Comparison of ENCODE assay signal across 16 cellular contexts in the genomic region with DNA sequence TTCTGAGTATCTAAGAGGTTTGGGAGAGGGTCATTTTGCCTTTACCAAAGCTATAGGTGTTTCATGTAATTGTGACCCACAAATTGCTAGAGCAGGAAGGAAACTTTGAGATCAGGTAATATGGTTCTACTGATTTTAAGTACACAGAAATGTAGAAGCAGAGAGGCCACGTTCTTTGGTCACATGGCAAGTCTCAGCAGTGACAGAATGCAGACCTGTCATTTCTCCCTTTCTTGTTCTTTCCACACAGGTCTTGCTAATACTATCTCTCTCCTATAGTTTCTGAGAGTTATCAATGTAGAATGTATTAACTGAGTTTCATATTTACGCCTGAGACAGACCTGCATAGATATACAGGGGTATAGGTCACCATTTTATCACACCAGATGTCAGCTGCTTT. TPM values are rescaled to one million over a fixed set of nuclear protein-coding genes. Genes with fewer than 3 reads are reported as not detected.
DNase-seq lines count a peak whose midpoint lies in the region; ATAC-seq and TF ChIP-seq lines count a peak whose summit lies in the region.
"Had no signal": no experiment of that assay in that cellular context is flagged by ENCODE, and none has a peak within 500 bp of the region (broad histone marks: within the 10 kb centered on the region; RNA-seq: fewer than 3 reads in every experiment).

No MANE protein-coding gene starts in this region.

- WGBS in heart left ventricle, 4 donors: 29 to 43% (median 40%) methylated on average over 2 of the region's 2 CpGs
- 22% methylated on average over 2 of the region's 2 CpGs for WGBS in SK-N-SH (ENCODE audit: low lambda C conversion rate)

- H3K79me2 ChIP-seq in OCI-LY3 (ENCODE audit: low read length) (no peaks in the 10 kb centered on the region), OCI-LY7 (ENCODE audit: insufficient read depth, low read depth, low read length) (no peaks in the 10 kb centered on the region), SK-N-SH (ENCODE audit: insufficient read depth) (no peaks in the 10 kb centered on the region)

- no peak for TF ChIP-seq RAD21 in SK-N-SH (IDR thresholded peaks at IDR 0.05; ENCODE audit: low read length)

- POLR2A ChIA-PET in OCI-LY7 (lab: Charles Lee): interaction anchor here (1.6 kb wide), 1 partner anchor 15 kb away, joined by 5 read pairs; no protein-coding TSS in a partner anchor
- POLR2A ChIA-PET in SK-N-SH (lab: Yijun Ruan, JAX): no interaction called here

- no peaks in the 10 kb centered on the region for H3K9me2 ChIP-seq in OCI-LY7 (ENCODE audit: insufficient read depth, low read length)
- H3K9me2 ChIP-seq in SK-N-SH: no peaks in the 10 kb centered on the region

- BruUV-seq in OCI-LY7 (replicated peaks; lab: Mats Ljungman, UMichigan): no TSS peak

- H3K27ac ChIP-seq in OCI-LY3 (ENCODE audit: low read length) (no peak overlapping the region), heart left ventricle (peak overlapping the region; percentile 41 to 99 (median 87)), skeletal muscle tissue (ENCODE audit: low read depth, low read length) (peak overlapping the region; percentile 90), OCI-LY7 (ENCODE audit: low read depth, low read length, poor library complexity, severe bottlenecking) (no peak overlapping the region), SK-N-SH (ENCODE audit: low read depth in 2 of 2, low read length in 1 of 2) (no peak overlapping the region)

- H3K4me2 ChIP-seq in OCI-LY3 (ENCODE audit: low read length) (no peak overlapping the region), OCI-LY7 (ENCODE audit: low read length) (no peak overlapping the region), SK-N-SH (no peak overlapping the region)

- CTCF ChIA-PET in OCI-LY7 (lab: Charles Lee; ENCODE audit: unreplicated experiment) (no interaction called here), SK-N-SH (lab: Yijun Ruan, JAX) (interaction anchor here (0.7 kb wide), 1 partner anchor 141 kb away, joined by 3 read pairs; no protein-coding TSS in a partner anchor)

- intact Hi-C loops in heart left ventricle (cut with DNase I) (no loop called here), OCI-LY7 (cut with micrococcal nuclease; ENCODE audit: unreplicated experiment) (no loop called here)

- H3K4me3 ChIP-seq in OCI-LY3 (ENCODE audit: low read length) (no peak overlapping the region), heart left ventricle (no peak overlapping the region), skeletal muscle tissue (ENCODE audit: low read length in 3 of 3) (no peak overlapping the region), OCI-LY7 (ENCODE audit: low read depth, low read length, poor library complexity, severe bottlenecking) (no peak overlapping the region), SK-N-SH (ENCODE audit: low read depth in 2 of 2, low read length in 1 of 2) (no peak overlapping the region)
- H3K4me3 ChIP-seq: skin epidermis had no signal

- H3K9ac ChIP-seq in OCI-LY3 (ENCODE audit: low read length): no peak overlapping the region
- peak overlapping the region in 2 of 3 donors; percentile 39 to 63 for H3K9ac ChIP-seq in skeletal muscle tissue (ENCODE audit: low read depth in 1 of 3, low read length in 3 of 3)
- H3K9ac ChIP-seq in SK-N-SH: no peak overlapping the region

- H3K36me3 ChIP-seq in OCI-LY3 (replicated peaks; ENCODE audit: low read depth, low read length): no peaks in the 10 kb centered on the region
- H3K36me3 ChIP-seq in heart left ventricle: no peaks in the 10 kb centered on the region
- no peaks in the 10 kb centered on the region for H3K36me3 ChIP-seq in skeletal muscle tissue (ENCODE audit: control insufficient read depth in 3 of 3, insufficient read depth in 3 of 3, low read length in 3 of 3)
- no peaks in the 10 kb centered on the region for H3K36me3 ChIP-seq in OCI-LY7 (ENCODE audit: insufficient read depth, low read length)
- no peaks in the 10 kb centered on the region for H3K36me3 ChIP-seq in SK-N-SH (replicated peaks in 1 of 2; ENCODE audit: control insufficient read depth in 1 of 2, insufficient read depth in 2 of 2, low read length in 1 of 2)

- H3K27me3 ChIP-seq in OCI-LY3 (ENCODE audit: low read depth, low read length): peaks cover 20% of the 10 kb centered on the region
- no peaks in the 10 kb centered on the region for H3K27me3 ChIP-seq in heart left ventricle
- H3K27me3 ChIP-seq in skeletal muscle tissue (ENCODE audit: control insufficient read depth in 3 of 3, insufficient read depth in 3 of 3, low read length in 3 of 3): no peaks in the 10 kb centered on the region
- H3K27me3 ChIP-seq in SK-N-SH (ENCODE audit: insufficient read depth): no peaks in the 10 kb centered on the region

- ATAC-seq in GM19035 (IDR thresholded peaks at IDR 0.05; ENCODE audit: unreplicated experiment) (peak; percentile 19), heart left ventricle (peak in 2 of 4 donors; percentile 33 to 47)
- ATAC-seq: left colon, T-cell had no signal

- H2AFZ ChIP-seq in OCI-LY3 (ENCODE audit: low read depth, low read length) (0 out of 2 replicates have a peak overlapping the region, but pooled peaks have one; percentile 15), OCI-LY7 (ENCODE audit: low read length) (no peak overlapping the region), SK-N-SH (ENCODE audit: low read depth) (no peak overlapping the region)

- no peak for TF ChIP-seq CTCF in OCI-LY3 (IDR thresholded peaks at IDR 0.05; ENCODE audit: low read depth, low read length)
- no peak for TF ChIP-seq CTCF in heart left ventricle (IDR thresholded peaks at IDR 0.05)
- TF ChIP-seq CTCF in OCI-LY7 (conservative IDR thresholded peaks at IDR 0.05; ENCODE audit: low read length): no peak
- TF ChIP-seq CTCF in SK-N-SH (IDR thresholded peaks at IDR 0.05): no peak

- DNase-seq in heart left ventricle (no peak), OCI-LY7 (ENCODE audit: low spot score) (no peak), retina (no peak), SK-N-SH (no peak), Kasumi-1 (lab: John Stamatoyannopoulos, UW) (no peak)
- DNase-seq: activated naive CD8-positive, alpha-beta T cell treated with anti-CD3 and anti-CD28 coated beads, Interleukin-2, amount 10 ng/mL, durations not matched to agents 7 days and 5 days; NCI-H1092 treated with DMSO at 0.1 percent for 48 hours; NCI-H345; T-cell had no signal

- no peak for TF ChIP-seq EP300 in SK-N-SH (IDR thresholded peaks at IDR 0.05; ENCODE audit: borderline replicate concordance in 1 of 2, low read depth in 1 of 2, low read length in 1 of 2)

- peaks cover 18% of the 10 kb centered on the region for H3K4me1 ChIP-seq in OCI-LY3 (ENCODE audit: low read length)
- H3K4me1 ChIP-seq in heart left ventricle: peaks cover 0 to 39% (median 19%) of the 10 kb centered on the region in 12 donors
- H3K4me1 ChIP-seq in skeletal muscle tissue (ENCODE audit: control insufficient read depth in 3 of 3, insufficient read depth in 3 of 3, low read length in 3 of 3): peaks cover 15 to 28% (median 20%) of the 10 kb centered on the region in 3 donors
- peaks cover 40% of the 10 kb centered on the region for H3K4me1 ChIP-seq in OCI-LY7 (ENCODE audit: insufficient read depth, low read length, poor library complexity, severe bottlenecking)
- H3K4me1 ChIP-seq in SK-N-SH (ENCODE audit: control insufficient read depth in 1 of 2, insufficient read depth in 2 of 2, low read depth in 1 of 2, low read length in 1 of 2): peaks cover 0 to 13% of the 10 kb centered on the region in 2 experiments; a peak in 1 of 4 replicates

- H4K20me1 ChIP-seq in OCI-LY3 (ENCODE audit: insufficient read depth, low read length) (no peaks in the 10 kb centered on the region), OCI-LY7 (ENCODE audit: insufficient read depth, low read length) (no peaks in the 10 kb centered on the region), SK-N-SH (ENCODE audit: insufficient read depth) (no peaks in the 10 kb centered on the region)

- H3F3A ChIP-seq in SK-N-SH (replicated peaks; ENCODE audit: insufficient read depth): no peaks in the 10 kb centered on the region

- TF ChIP-seq POLR2A in heart left ventricle (IDR thresholded peaks at IDR 0.05): no peak

- H3K9me3 ChIP-seq in OCI-LY3 (ENCODE audit: insufficient read depth, low read length): no peaks in the 10 kb centered on the region
- no peaks in the 10 kb centered on the region for H3K9me3 ChIP-seq in heart left ventricle
- no peaks in the 10 kb centered on the region for H3K9me3 ChIP-seq in skeletal muscle tissue (ENCODE audit: control insufficient read depth in 3 of 3, low read length in 3 of 3)
- H3K9me3 ChIP-seq in OCI-LY7 (ENCODE audit: low read length): no peaks in the 10 kb centered on the region; the same call in 1 of the 2 replicates
- H3K9me3 ChIP-seq in SK-N-SH: no peaks in the 10 kb centered on the region

TF ChIP-seq in SK-N-SH, 30 proteins besides CTCF, POLR2A, EP300 and RAD21 (continues in another document):
- TF ChIP-seq NRF1 (IDR thresholded peaks at IDR 0.05; ENCODE audit: low read depth, low read length) (no peak), FOXM1 (IDR thresholded peaks at IDR 0.05; ENCODE audit: low read depth) (no peak), MEF2A (IDR thresholded peaks at IDR 0.05; ENCODE audit: borderline replicate concordance, low read depth) (no peak)

RNA-seq across cellular contexts. Expression of a gene that starts 10.9 kb away (rescaled TPM):
- total RNA-seq in heart left ventricle: under 1 TPM in 1 of 9 donors, not detected in 8; 0.13 TPM
- polyA plus RNA-seq in heart left ventricle: not detected
- not detected for total RNA-seq in skeletal muscle tissue
- total RNA-seq in OCI-LY7 (2014; rRNA removed; shearing (Covaris generic)): not detected in 2 replicates
- total RNA-seq in OCI-LY7 (2022): not detected in 2 replicates
- not detected in 2 replicates for polyA plus RNA-seq in SK-N-SH (2012; rRNA removed)
- not detected in 2 replicates for polyA plus RNA-seq in SK-N-SH (2012; cell fraction: cytosol; rRNA removed)
- polyA plus RNA-seq in SK-N-SH (2012; cell fraction: nucleus; rRNA removed): not detected in 2 replicates
- total RNA-seq: activated naive CD8-positive, alpha-beta T cell treated with anti-CD3 and anti-CD28 coated beads, Interleukin-2, amount 10 ng/mL, durations not matched to agents 7 days and 5 days; HepG2; left colon; natural killer cell treated with Interleukin-12 subunit alpha and Interleukin-12 subunit beta and Interleukin-15 and Interleukin-18, amount 100 ng/mL, for 72 hours; T-cell had no signal
- polyA plus RNA-seq: HepG2 had no signal

RNA-seq across cellular contexts. Expression of a gene that starts 47.1 kb away (rescaled TPM):
- total RNA-seq in heart left ventricle: 1 to 10 TPM; 3.2 to 6.5 (median 4.6) TPM
- 10 to 100 TPM in 1 of 2 donors, 1 to 10 TPM in 1; 1.9 to 16.3 TPM for polyA plus RNA-seq in heart left ventricle
- 9.4 TPM for total RNA-seq in skeletal muscle tissue
- 79.2 and 92.2 TPM in 2 replicates for total RNA-seq in OCI-LY7 (2014; rRNA removed; shearing (Covaris generic))
- 46.2 and 46.5 TPM in 2 replicates for total RNA-seq in OCI-LY7 (2022)
- polyA plus RNA-seq in SK-N-SH (2012; rRNA removed): 21.0 and 25.3 TPM in 2 replicates
- 24.3 and 26.4 TPM in 2 replicates for polyA plus RNA-seq in SK-N-SH (2012; cell fraction: cytosol; rRNA removed)
- polyA plus RNA-seq in SK-N-SH (2012; cell fraction: nucleus; rRNA removed): 6.4 and 8.6 TPM in 2 replicates
- total RNA-seq: HepG2 had no signal
- polyA plus RNA-seq: HepG2 had no signal

Comparison
In these comparisons a context has a peak if more than half of its experiments do, and no peak if none do; other contexts are left out.
1. H3K27ac ChIP-seq: peak in heart left ventricle (12 of 12) and skeletal muscle tissue (single experiment); none in OCI-LY3 (single experiment), OCI-LY7 (single experiment) and SK-N-SH (0 of 2).
2. H3K9ac ChIP-seq: peak in skeletal muscle tissue (2 of 3); none in OCI-LY3 (single experiment) and SK-N-SH (single experiment).